In genomic region chr10:30080161-30080560, GRCh38 we compare ENCODE assay signal across 1 cellular context.
TF ChIP-seq lines count a peak whose summit lies in the region.

No MANE protein-coding gene starts in this region.

TF ChIP-seq in IMR-90, 13 proteins besides CTCF, POLR2A, EP300 and RAD21 (continued from another document):
- TF ChIP-seq RCOR1 (IDR thresholded peaks at IDR 0.05; ENCODE audit: insufficient replicate concordance, low read length), result no peak
- TF ChIP-seq, protein P1, sequence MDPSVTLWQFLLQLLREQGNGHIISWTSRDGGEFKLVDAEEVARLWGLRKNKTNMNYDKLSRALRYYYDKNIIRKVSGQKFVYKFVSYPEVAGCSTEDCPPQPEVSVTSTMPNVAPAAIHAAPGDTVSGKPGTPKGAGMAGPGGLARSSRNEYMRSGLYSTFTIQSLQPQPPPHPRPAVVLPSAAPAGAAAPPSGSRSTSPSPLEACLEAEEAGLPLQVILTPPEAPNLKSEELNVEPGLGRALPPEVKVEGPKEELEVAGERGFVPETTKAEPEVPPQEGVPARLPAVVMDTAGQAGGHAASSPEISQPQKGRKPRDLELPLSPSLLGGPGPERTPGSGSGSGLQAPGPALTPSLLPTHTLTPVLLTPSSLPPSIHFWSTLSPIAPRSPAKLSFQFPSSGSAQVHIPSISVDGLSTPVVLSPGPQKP (IDR thresholded peaks at IDR 0.05; ENCODE audit: borderline replicate concordance, low read depth, low read length), result no peak
- TF ChIP-seq MXI1 (IDR thresholded peaks at IDR 0.05; ENCODE audit: borderline replicate concordance, low read depth, low read length), result no peak
